Comparison of ENCODE assay signal across 20 cellular contexts in the genomic region with DNA sequence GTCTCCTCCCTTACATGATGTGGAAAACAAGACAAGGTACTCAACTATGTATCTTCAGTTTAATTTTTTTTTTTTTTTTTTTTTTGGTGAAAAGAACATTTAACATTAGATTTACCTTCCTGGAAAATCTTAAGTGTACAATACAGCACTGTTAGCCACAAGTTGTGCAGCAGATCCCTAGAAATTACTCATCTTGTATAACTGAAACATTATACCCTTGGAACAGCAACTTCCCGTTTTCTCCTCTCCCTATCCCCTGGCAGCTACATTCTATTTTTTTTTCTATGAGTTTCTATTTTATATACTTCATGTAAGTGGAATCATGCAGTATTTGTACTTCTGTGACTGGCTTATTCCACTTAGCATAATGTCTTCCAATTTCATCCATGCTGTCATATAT.
"Had no signal": no experiment of that assay in that cellular context is flagged by ENCODE, and none has a peak within 500 bp of the region (broad histone marks: within the 10 kb centered on the region; RNA-seq: fewer than 3 reads in every experiment).

No MANE protein-coding gene starts in this region.

- ATAC-seq: activated T-cell treated with anti-CD3 and anti-CD28 coated beads, Interleukin-2, amount 50 U/mL, for 4 hours; gastrocnemius medialis; naive thymus-derived CD4-positive, alpha-beta T cell; stimulated activated naive CD8-positive, alpha-beta T cell treated with anti-CD3 and anti-CD28 coated beads, Interleukin-15, Interleukin-2, amounts not matched to agents 100 U/mL and 50 U/mL, for 24 hours; upper lobe of right lung had no signal

- H3K36me3 ChIP-seq: gastrocnemius medialis, left ventricle myocardium inferior, prostate gland, thyroid gland, upper lobe of right lung had no signal

- H3K27me3 ChIP-seq: gastrocnemius medialis, thyroid gland, upper lobe of right lung had no signal

- H3K4me3 ChIP-seq: gastrocnemius medialis, left ventricle myocardium inferior, prostate gland, thyroid gland, upper lobe of right lung had no signal

- H3K27ac ChIP-seq: gastrocnemius medialis, left ventricle myocardium inferior, prostate gland, thyroid gland, upper lobe of right lung had no signal

- H3K9me3 ChIP-seq: gastrocnemius medialis, left ventricle myocardium inferior, prostate gland, thyroid gland, upper lobe of right lung had no signal

- H3K4me1 ChIP-seq: gastrocnemius medialis, left ventricle myocardium inferior, prostate gland, thyroid gland, upper lobe of right lung had no signal

- DNase-seq: activated B cell treated with CpG ODN at 0.5 μM for 24 hours; activated CD4-positive, alpha-beta T cell treated with anti-CD3 and anti-CD28 coated beads for 4 hours; activated CD4-positive, alpha-beta T cell treated with anti-CD3 and anti-CD28 coated beads, Interleukin-2, amount 50 U/mL, for 48 hours; activated CD8-positive, alpha-beta memory T cell treated with anti-CD3 and anti-CD28 coated beads, Interleukin-2, amount 50 U/mL, for 48 hours; activated naive CD4-positive, alpha-beta T cell treated with anti-CD3 and anti-CD28 coated beads for 36 hours; activated naive CD8-positive, alpha-beta T cell treated with anti-CD3 and anti-CD28 coated beads, Interleukin-2, amount 10 ng/mL, durations not matched to agents 7 days and 5 days; activated T-cell treated with anti-CD3 and anti-CD28 coated beads, Interleukin-2, amount 50 U/mL, for 4 hours; amygdala; effector CD4-positive, alpha-beta T cell; gastrocnemius medialis; hypothalamus; left ventricle myocardium inferior; naive thymus-derived CD4-positive, alpha-beta T cell; stimulated activated CD4-positive, alpha-beta T cell treated with anti-CD3 and anti-CD28 coated beads, Interleukin-4, amount 100 ng/mL, for 4 hours; stimulated activated naive CD8-positive, alpha-beta T cell treated with anti-CD3 and anti-CD28 coated beads, Interleukin-15, Interleukin-2, amounts not matched to agents 100 U/mL and 50 U/mL, for 24 hours; substantia nigra; T1000; thyroid gland; upper lobe of right lung had no signal
